In the genomic region with DNA sequence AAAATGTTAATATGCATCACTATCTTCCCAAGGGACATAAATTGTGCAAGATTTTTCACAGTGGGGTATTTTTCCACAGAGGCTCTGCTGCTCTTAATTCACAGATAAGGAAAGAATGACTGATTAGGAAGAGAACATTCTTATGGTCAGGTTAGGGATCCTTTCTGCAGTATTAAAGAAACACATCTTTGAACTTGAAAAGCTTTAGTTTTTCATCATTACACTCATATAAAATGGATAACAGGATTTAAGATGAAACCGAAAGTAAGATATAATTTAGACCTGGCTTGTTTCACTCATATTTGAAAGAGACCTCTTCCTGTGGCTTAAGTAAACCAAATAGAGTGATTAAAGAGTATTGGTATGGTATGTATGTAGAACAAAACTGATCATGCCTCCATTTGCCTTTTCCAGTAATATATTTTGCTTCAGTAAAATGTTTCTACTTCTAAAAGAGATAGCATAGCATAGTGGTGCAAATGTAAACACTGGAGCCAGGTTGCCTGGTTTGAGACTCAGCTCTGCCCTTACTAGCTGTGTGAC, we compare ENCODE assay signal across 16 cellular contexts.
DNase-seq lines count a peak whose midpoint lies in the region; ATAC-seq and TF ChIP-seq lines count a peak whose summit lies in the region.
"Had no signal": no experiment of that assay in that cellular context is flagged by ENCODE, and none has a peak within 500 bp of the region (broad histone marks: within the 10 kb centered on the region; RNA-seq: fewer than 3 reads in every experiment).

No MANE protein-coding gene starts in this region.

- peak; percentile 53 for DNase-seq in ACHN
- DNase-seq in fibroblast of the aortic adventitia (ENCODE audit: low read depth) = peak; percentile 90
- DNase-seq in Ammon's horn (ENCODE audit: low spot score) = no peak
- DNase-seq in NCI-H2029 (lab: John Stamatoyannopoulos, UW) = no peak
- no peak for DNase-seq in occipital lobe (lab: John Stamatoyannopoulos, UW)
- DNase-seq: activated CD4-positive, alpha-beta T cell treated with anti-CD3 and anti-CD28 coated beads, Interleukin-2, amount 50 U/mL, for 4 hours; amygdala; DMS79; NCI-H1436; NCI-H510A; T-helper 9 cell had no signal

- ATAC-seq in HG02759 (IDR thresholded peaks at IDR 0.05; ENCODE audit: unreplicated experiment) (peak; percentile 44), SK-N-SH treated with all-trans-retinoic acid at 6 μM for 48 hours (peak; percentile 36; the same call in 1 of the 3 replicates), HG02610 (IDR thresholded peaks at IDR 0.05; ENCODE audit: unreplicated experiment) (no peak)
- ATAC-seq: GM12878, HepG2 had no signal

- peak overlapping the region; percentile 45 for H3K4me3 ChIP-seq in fibroblast of the aortic adventitia (ENCODE audit: low read depth, low read length)
- H3K4me3 ChIP-seq: GM12878 had no signal

- in situ Hi-C loops in ACHN (cut with HindIII; ENCODE audit: low pct_ligation_motif_present, low pct_unique_long_range_greater_than_20kb, low sequenced_read_pairs) = no loop called here

- TF ChIP-seq CTCF in fibroblast of the aortic adventitia (IDR thresholded peaks at IDR 0.05; ENCODE audit: insufficient read depth, low read length) = no peak

TF ChIP-seq in SK-N-SH treated with all-trans-retinoic acid at 6 μM for 48 hours, 23 proteins besides CTCF, POLR2A, EP300 and RAD21:
- TF ChIP-seq GLIS3 (CRISPR knock-in tag; IDR thresholded peaks at IDR 0.05) (no peak), ISL1 (CRISPR knock-in tag; IDR thresholded peaks at IDR 0.05) (0 out of 2 replicates have a peak, but pooled peaks have one; percentile 18), TOX (CRISPR knock-in tag; IDR thresholded peaks at IDR 0.05; ENCODE audit: borderline replicate concordance) (no peak), ZNF8 (CRISPR knock-in tag; IDR thresholded peaks at IDR 0.05) (no peak), PPARA (CRISPR knock-in tag; IDR thresholded peaks at IDR 0.05; ENCODE audit: borderline replicate concordance) (no peak), TCF4 (CRISPR knock-in tag; IDR thresholded peaks at IDR 0.05; ENCODE audit: borderline replicate concordance) (no peak), ZC3H10 (CRISPR knock-in tag; IDR thresholded peaks at IDR 0.05) (no peak)

Comparison
In these comparisons a context has a peak if more than half of its experiments do, and no peak if none do; other contexts are left out.
1. DNase-seq: peak in ACHN (single experiment) and fibroblast of the aortic adventitia (single experiment); none in Ammon's horn (single experiment), NCI-H2029 (single experiment) and occipital lobe (single experiment).